ENCODE assay signal across 2 cellular contexts in genomic region chrX:108704839-108705238, GRCh38.
TF ChIP-seq lines count a peak whose summit lies in the region.

No MANE protein-coding gene starts in this region.

TF ChIP-seq in A549, 52 proteins besides CTCF, POLR2A, EP300 and RAD21:
- TF ChIP-seq NFE2L2 (conservative IDR thresholded peaks at IDR 0.05; ENCODE audit: low read length) (peak; percentile 74), RCOR1 (IDR thresholded peaks at IDR 0.05; ENCODE audit: low read depth, low read length) (no peak), KDM1A (IDR thresholded peaks at IDR 0.05; ENCODE audit: low read depth) (no peak), MAZ (IDR thresholded peaks at IDR 0.05; ENCODE audit: borderline replicate concordance, low read depth, low read length) (no peak), EHMT2 (IDR thresholded peaks at IDR 0.05; ENCODE audit: low read depth) (no peak), PBX3 (IDR thresholded peaks at IDR 0.05) (no peak), POLR2AphosphoS2 (conservative IDR thresholded peaks at IDR 0.05; ENCODE audit: low read length) (no peak), MAFK (IDR thresholded peaks at IDR 0.05; ENCODE audit: partially characterized antibody) (peak; percentile 82), NR3C1 (IDR thresholded peaks at IDR 0.05) (no peak), ZNF302 (CRISPR knock-in tag; IDR thresholded peaks at IDR 0.05) (no peak), ZFP36 (IDR thresholded peaks at IDR 0.05; ENCODE audit: borderline replicate concordance, partially characterized antibody) (no peak)

TF ChIP-seq in K562, 482 proteins besides CTCF, POLR2A, EP300 and RAD21 (continued from another document):
- no peak for TF ChIP-seq FOXP1 (CRISPR knock-in tag; IDR thresholded peaks at IDR 0.05)
- TF ChIP-seq TGIF2 (CRISPR knock-in tag; IDR thresholded peaks at IDR 0.05) = no peak
- TF ChIP-seq MAFG (tag; conservative IDR thresholded peaks at IDR 0.05) = peak; percentile 71
- TF ChIP-seq MAFF (IDR thresholded peaks at IDR 0.05; ENCODE audit: low read length) = peak; percentile 63
- no peak for TF ChIP-seq PRDM10 (IDR thresholded peaks at IDR 0.05; ENCODE audit: partially characterized antibody)
- no peak for TF ChIP-seq YY1 (IDR thresholded peaks at IDR 0.05; ENCODE audit: borderline replicate concordance in 1 of 3, control insufficient read depth in 1 of 3, extremely low read depth in 1 of 3, insufficient read depth in 3 of 3, insufficient read length in 1 of 3, insufficient replicate concordance in 2 of 3, low read depth in 1 of 3, low read length in 2 of 3)
- TF ChIP-seq MAFK (IDR thresholded peaks at IDR 0.05; ENCODE audit: low read length) = peak; percentile 48; the same call in 1 of the 2 replicates
- TF ChIP-seq ZFX (CRISPR knock-in tag; IDR thresholded peaks at IDR 0.05) = no peak
- no peak for TF ChIP-seq ZNF609 (CRISPR knock-in tag; IDR thresholded peaks at IDR 0.05; ENCODE audit: borderline replicate concordance)
- no peak for TF ChIP-seq NKRF (IDR thresholded peaks at IDR 0.05; ENCODE audit: borderline replicate concordance)
- peak; percentile 64 for TF ChIP-seq C11orf30 (IDR thresholded peaks at IDR 0.05; ENCODE audit: low read depth)
- TF ChIP-seq POLR2G (IDR thresholded peaks at IDR 0.05; ENCODE audit: low read depth, low read length) = no peak
- TF ChIP-seq NFE2L1 (tag; IDR thresholded peaks at IDR 0.05; ENCODE audit: borderline replicate concordance, low read depth) = peak; percentile 48; the same call in 1 of the 2 replicates
- no peak for TF ChIP-seq ZNF655 (CRISPR knock-in tag; IDR thresholded peaks at IDR 0.05)
- peak; percentile 72 for TF ChIP-seq ZNF316 (IDR thresholded peaks at IDR 0.05)
- TF ChIP-seq HCFC1 (IDR thresholded peaks at IDR 0.05; ENCODE audit: low read depth, low read length) = no peak
- peak; percentile 41; the same call in 1 of the 2 replicates for TF ChIP-seq NFE2 (IDR thresholded peaks at IDR 0.05; ENCODE audit: low read depth)
- TF ChIP-seq ARID3B (CRISPR knock-in tag; IDR thresholded peaks at IDR 0.05; ENCODE audit: borderline replicate concordance) = no peak
- TF ChIP-seq POU5F1 (IDR thresholded peaks at IDR 0.05; ENCODE audit: borderline replicate concordance, low read depth, low read length, partially characterized antibody) = no peak
- no peak for TF ChIP-seq DACH1 (IDR thresholded peaks at IDR 0.05; ENCODE audit: partially characterized antibody)
- TF ChIP-seq ZNF76 (CRISPR knock-in tag; IDR thresholded peaks at IDR 0.05; ENCODE audit: borderline replicate concordance) = no peak
